ENCODE assay signal across 8 cellular contexts in the genomic region with DNA sequence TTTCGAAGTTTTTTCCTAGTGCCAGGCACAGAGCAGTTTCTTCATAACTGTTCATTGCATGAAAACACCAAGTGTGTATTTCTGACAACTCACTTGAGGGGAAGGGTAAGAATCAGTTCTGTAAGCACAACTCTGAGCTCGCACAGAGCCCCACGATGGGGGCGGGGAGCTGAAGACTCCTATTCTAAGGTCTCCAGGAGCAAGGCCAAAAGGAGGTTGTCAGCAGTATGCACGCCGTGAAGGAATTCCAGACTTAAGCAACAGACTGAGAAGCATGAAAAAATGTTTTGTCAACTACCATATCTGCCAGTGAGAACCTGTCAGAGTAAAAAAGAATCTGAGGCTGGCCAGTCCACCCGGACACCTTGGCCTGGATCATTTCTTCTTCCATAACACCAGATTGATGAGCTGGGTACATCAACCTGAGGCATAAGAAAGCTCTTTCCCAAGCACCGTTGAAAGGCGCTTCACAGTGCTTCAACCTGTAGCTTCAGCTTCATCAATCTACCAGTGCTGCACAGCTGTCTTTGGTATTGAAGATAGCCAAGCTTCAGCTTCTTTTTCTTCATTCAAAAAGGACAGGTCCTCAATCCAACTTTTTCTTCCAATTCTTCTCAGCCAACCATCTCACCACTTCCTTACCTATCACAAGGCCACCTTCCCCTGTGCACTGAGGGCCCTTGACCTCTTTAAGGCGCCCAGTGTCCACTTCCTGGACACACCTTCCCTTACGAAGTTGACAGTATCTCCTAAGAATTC. TPM values are rescaled to one million over a fixed set of nuclear protein-coding genes. Genes with fewer than 3 reads are reported as not detected.
A peak's percentile ranks its signal among the peaks of the same experiment; 100 is the strongest.
DNase-seq lines count a peak whose midpoint lies in the region; ATAC-seq and TF ChIP-seq lines count a peak whose summit lies in the region.

No MANE protein-coding gene starts in this region.

- H3K9me3 Mint-ChIP-seq in CD14-positive monocyte (peaks cover 0 to 2% (median 0%) of the 10 kb centered on the region in 7 donors), nephron (no peaks in the 10 kb centered on the region)

- H3K4me3 Mint-ChIP-seq in CD14-positive monocyte (peak overlapping the region; percentile 92 to 95), nephron (peak overlapping the region; percentile 94 to 97 (median 95))

- H3K4me3 ChIP-seq in epithelial cell of proximal tubule (ENCODE audit: low read depth, low read length): peak overlapping the region; percentile 57

- intact Hi-C loops in CD14-positive monocyte (cut with micrococcal nuclease): loop anchor here in 1 of 2 donors (5.0 to 10.0 kb wide), 2 partner anchors 82 to 100 kb away; partner anchors contain the start of genes ABITRAM, ELP1 and TMEM245

- TF ChIP-seq CTCF in CD14-positive monocyte (IDR thresholded peaks at IDR 0.05) (no peak), RWPE1 (conservative IDR thresholded peaks at IDR 0.05; ENCODE audit: low read depth) (no peak), epithelial cell of proximal tubule (conservative IDR thresholded peaks at IDR 0.05; ENCODE audit: low read depth, low read length) (no peak), nephron (IDR thresholded peaks at IDR 0.05; ENCODE audit: unreplicated experiment in 3 of 3) (no peak)

- DNase-seq in CD14-positive monocyte (ENCODE audit: low spot score) (no peak), RWPE1 (ENCODE audit: low spot score) (no peak), epithelial cell of proximal tubule (ENCODE audit: low read depth) (no peak), COR-L47 (lab: John Stamatoyannopoulos, UW) (no peak), Kasumi-1 (lab: John Stamatoyannopoulos, UW) (no peak), NCI-H146 treated with DMSO at 0.1 percent for 48 hours (lab: John Stamatoyannopoulos, UW; ENCODE audit: unreplicated experiment) (no peak)

- H3K4me1 Mint-ChIP-seq in CD14-positive monocyte: peaks cover 35% of the 10 kb centered on the region
- H3K4me1 Mint-ChIP-seq in nephron: peaks cover 50% of the 10 kb centered on the region

- H3K27ac ChIP-seq in RWPE1: peak overlapping the region; percentile 99

- no peak for ATAC-seq in GM21528 (IDR thresholded peaks at IDR 0.05; ENCODE audit: low FRiP score, unreplicated experiment)

- POLR2A ChIA-PET in RWPE1 (lab: Yijun Ruan, JAX; ENCODE audit: low non-redundant PET): interaction anchor here (0.6 kb wide), 1 partner anchor 93 kb away, joined by 7 read pairs; no protein-coding TSS in a partner anchor

- H3K27me3 Mint-ChIP-seq in CD14-positive monocyte (ENCODE audit: low read depth in 3 of 3) (peaks cover 6 to 9% (median 8%) of the 10 kb centered on the region in 3 donors), nephron (ENCODE audit: low read depth) (no peaks in the 10 kb centered on the region)

- CTCF ChIA-PET in RWPE1 (lab: Yijun Ruan, JAX): interaction anchor here (0.6 to 1.1 kb wide), 4 partner anchors 13 to 331 kb away, joined by 3 to 6 read pairs (median 3); no protein-coding TSS in a partner anchor

- peaks cover 6 to 8% of the 10 kb centered on the region in 2 donors for H3K36me3 Mint-ChIP-seq in CD14-positive monocyte
- peaks cover 11% of the 10 kb centered on the region for H3K36me3 Mint-ChIP-seq in nephron (ENCODE audit: low read depth)

- H3K27ac Mint-ChIP-seq in CD14-positive monocyte (peak overlapping the region in 2 of 7 donors; percentile 40 to 50), nephron (peak overlapping the region; percentile 93 to 99 (median 96))

RNA-seq across cellular contexts. Expression of gene CTNNAL1, which starts 1.1 kb away (rescaled TPM):
- polyA plus RNA-seq in CD14-positive monocyte: under 1 TPM; 0.10 to 0.39 TPM
- total RNA-seq in epithelial cell of proximal tubule: 174 and 182 TPM in 2 replicates
